20 cellular contexts compared by ENCODE assay signal in the genomic region with DNA sequence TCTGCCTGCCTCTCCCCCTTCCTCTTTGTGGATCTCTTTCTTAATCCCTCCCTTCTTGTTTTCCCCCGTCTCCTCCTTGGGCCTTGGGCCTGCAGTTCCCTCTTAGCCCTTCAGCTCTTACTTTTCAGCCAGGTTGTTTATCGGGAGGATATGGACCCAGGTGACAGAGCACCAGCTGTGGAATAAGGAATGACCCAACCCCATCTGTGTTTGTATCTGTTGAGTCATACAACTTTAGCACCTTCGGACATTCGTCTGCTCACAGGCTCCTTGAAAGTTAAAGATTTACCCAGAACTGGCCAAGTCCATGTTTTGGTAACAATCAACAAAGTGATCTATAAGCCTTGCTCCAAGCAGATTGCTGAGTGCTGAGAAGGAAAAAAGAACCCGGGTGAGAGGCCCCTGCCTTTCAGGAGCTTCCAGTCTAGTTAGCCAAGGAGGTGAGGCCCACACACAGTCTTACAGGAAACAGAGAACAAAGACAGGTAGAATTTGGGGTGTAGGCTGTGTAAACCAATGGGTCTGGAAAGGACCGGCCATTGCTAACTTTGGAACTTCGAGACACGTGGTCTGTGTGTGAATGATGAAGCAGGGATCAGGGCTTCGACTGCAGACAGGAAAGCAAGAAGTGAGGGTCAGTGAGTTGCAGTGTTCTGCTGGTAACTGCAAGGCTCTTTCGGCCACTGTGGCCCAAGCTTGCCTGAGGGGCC.
DNase-seq lines count a peak whose midpoint lies in the region; ATAC-seq, FAIRE-seq and TF ChIP-seq lines count a peak whose summit lies in the region.
"Had no signal": no experiment of that assay in that cellular context is flagged by ENCODE, and none has a peak within 500 bp of the region (broad histone marks: within the 10 kb centered on the region; RNA-seq: fewer than 3 reads in every experiment).

No MANE protein-coding gene starts in this region.

- TF ChIP-seq POLR2A in right lobe of liver (IDR thresholded peaks at IDR 0.05): no peak
- no peak for TF ChIP-seq POLR2A in thyroid gland (IDR thresholded peaks at IDR 0.05)

- H3K27me3 ChIP-seq in bronchial epithelial cell (ENCODE audit: control insufficient read depth, insufficient read depth, low read length): no peaks in the 10 kb centered on the region
- no peaks in the 10 kb centered on the region for H3K27me3 ChIP-seq in right lobe of liver
- H3K27me3 ChIP-seq in thyroid gland: no peaks in the 10 kb centered on the region
- H3K27me3 ChIP-seq: BLaER1, suprapubic skin had no signal

- TF ChIP-seq CTCF in bronchial epithelial cell (IDR thresholded peaks at IDR 0.05; ENCODE audit: insufficient read depth, low read length, severe bottlenecking) (no peak), right lobe of liver (IDR thresholded peaks at IDR 0.05) (no peak), thyroid gland (IDR thresholded peaks at IDR 0.05) (no peak)

- intact Hi-C loops in right lobe of liver (cut with DNase I): no loop called here
- intact Hi-C loops in thyroid gland (cut with DNase I): loop anchor here (10.0 kb wide), 1 partner anchor 73 kb away; no protein-coding TSS in a partner anchor

- H3K4me1 ChIP-seq in right lobe of liver: no peaks in the 10 kb centered on the region
- peaks cover 16 to 35% of the 10 kb centered on the region in 2 donors for H3K4me1 ChIP-seq in thyroid gland
- H3K4me1 ChIP-seq: BLaER1, suprapubic skin had no signal

- FAIRE-seq in bronchial epithelial cell (lab: Jason Lieb, UNC): peak; percentile 55
- FAIRE-seq: endothelial cell of umbilical vein had no signal

- H3K4me3 ChIP-seq in bronchial epithelial cell (ENCODE audit: low read depth, low read length) (no peak overlapping the region), right lobe of liver (no peak overlapping the region), thyroid gland (replicated peaks in 1 of 3) (no peak overlapping the region)
- H3K4me3 ChIP-seq: BLaER1, suprapubic skin had no signal

- H3K27ac ChIP-seq in right lobe of liver (no peak overlapping the region), thyroid gland (peak overlapping the region; percentile 74 to 95 (median 85))
- H3K27ac ChIP-seq: BLaER1, suprapubic skin had no signal

- 62% methylated on average over 10 of the region's 10 CpGs for WGBS in right lobe of liver (ENCODE audit: insufficient coverage, low coverage, low lambda C conversion rate, missing lambda C conversion rate)
- 68 to 74% methylated on average over 10 of the region's 10 CpGs for WGBS in thyroid gland, 2 donors

- no peaks in the 10 kb centered on the region for H3K36me3 ChIP-seq in bronchial epithelial cell (ENCODE audit: control insufficient read depth, insufficient read depth, low read length)
- no peaks in the 10 kb centered on the region for H3K36me3 ChIP-seq in right lobe of liver
- H3K36me3 ChIP-seq in thyroid gland: no peaks in the 10 kb centered on the region
- H3K36me3 ChIP-seq: BLaER1, suprapubic skin had no signal

- no peaks in the 10 kb centered on the region for H3K9me3 ChIP-seq in right lobe of liver
- no peaks in the 10 kb centered on the region for H3K9me3 ChIP-seq in thyroid gland
- H3K9me3 ChIP-seq: BLaER1, suprapubic skin had no signal

- ATAC-seq in right lobe of liver (peak in 3 of 4 donors; percentile 15 to 55 (median 32)), GM21515 (IDR thresholded peaks at IDR 0.05; ENCODE audit: unreplicated experiment) (no peak), HG02642 (IDR thresholded peaks at IDR 0.05; ENCODE audit: poor library complexity, unreplicated experiment) (no peak)
- ATAC-seq: activated CD8-positive, alpha-beta memory T cell treated with anti-CD3 and anti-CD28 coated beads, Interleukin-2, amount 10 ng/mL, durations not matched to agents 7 days and 5 days; Panc1; T-helper 17 cell had no signal

- DNase-seq in M059J (ENCODE audit: low read depth): peak; percentile 24
- peak; percentile 72 for DNase-seq in bronchial epithelial cell (ENCODE audit: low read depth)
- no peak for DNase-seq in right lobe of liver
- no peak for DNase-seq in thyroid gland
- DNase-seq in NCI-H128 (lab: John Stamatoyannopoulos, UW; ENCODE audit: unreplicated experiment): no peak
- no peak for DNase-seq in foreskin melanocyte
- DNase-seq: activated CD4-positive, CD25-positive, alpha-beta regulatory T cell treated with anti-CD3 and anti-CD28 coated beads, Interleukin-2, amount 50 U/mL, for 72 hours; activated CD8-positive, alpha-beta memory T cell treated with anti-CD3 and anti-CD28 coated beads, Interleukin-2, amount 10 ng/mL, durations not matched to agents 7 days and 5 days; activated gamma-delta T cell; glutamatergic neuron; Kasumi-1; NCI-H2081 treated with DMSO at 0.1 percent for 48 hours; NCI-H526; T-helper 17 cell had no signal

Comparison
In these comparisons a context has a peak if more than half of its experiments do, and no peak if none do; other contexts are left out.
1. DNase-seq: peak in M059J (single experiment) and bronchial epithelial cell (single experiment); none in right lobe of liver (0 of 3), thyroid gland (0 of 2), NCI-H128 (single experiment) and foreskin melanocyte (single experiment).
2. ATAC-seq: peak in right lobe of liver (3 of 4); none in GM21515 (single experiment) and HG02642 (single experiment).
3. H3K27ac ChIP-seq: peak in thyroid gland (3 of 3); none in right lobe of liver (0 of 3).